10 cellular contexts compared by ENCODE assay signal in the genomic region with DNA sequence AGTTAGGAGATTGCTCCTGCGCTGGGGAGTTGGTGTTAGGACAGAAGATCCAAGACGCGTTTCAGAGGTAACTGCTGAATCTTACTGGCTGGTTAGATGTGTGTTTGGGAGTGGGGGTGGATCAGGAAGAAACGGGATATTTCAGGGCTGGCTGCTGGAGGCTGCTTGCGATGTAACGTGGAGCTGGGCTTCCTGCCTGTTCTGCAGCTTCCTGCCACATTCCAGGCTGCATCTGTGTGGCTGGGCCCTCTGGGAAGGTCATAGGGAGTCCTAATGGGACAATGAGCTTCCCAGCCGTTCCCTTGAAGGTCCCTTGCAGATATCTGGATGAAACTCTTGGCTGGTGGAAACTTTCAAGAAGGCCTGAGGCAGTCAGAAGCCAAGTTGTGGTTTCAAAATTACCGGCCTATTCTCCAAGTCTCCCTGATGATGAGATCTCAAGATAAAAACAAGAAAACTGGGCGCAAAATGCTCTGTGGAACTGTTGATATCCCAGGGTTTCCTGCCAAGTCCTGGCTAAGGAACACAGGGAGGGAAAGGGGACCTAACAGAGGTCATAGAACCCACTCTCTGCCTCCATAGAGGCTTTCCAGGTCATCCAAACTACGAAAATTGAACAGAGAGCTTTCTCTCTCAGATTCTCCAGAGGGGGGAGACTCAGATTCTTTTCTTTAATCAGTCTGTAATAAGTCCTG.
DNase-seq lines count a peak whose midpoint lies in the region; ATAC-seq, FAIRE-seq and TF ChIP-seq lines count a peak whose summit lies in the region.
"Had no signal": no experiment of that assay in that cellular context is flagged by ENCODE, and none has a peak within 500 bp of the region (broad histone marks: within the 10 kb centered on the region; RNA-seq: fewer than 3 reads in every experiment).

No MANE protein-coding gene starts in this region.

- H3K4me1 ChIP-seq in endothelial cell of umbilical vein (ENCODE audit: control insufficient read depth, extremely low read depth, insufficient read depth, low read length) (peaks cover 34% of the 10 kb centered on the region), lung (ENCODE audit: control insufficient read depth in 2 of 2, insufficient read depth in 2 of 2, low read length in 2 of 2) (peaks cover 0 to 17% of the 10 kb centered on the region in 2 donors), thymus (ENCODE audit: control insufficient read depth, insufficient read depth, low read length) (no peaks in the 10 kb centered on the region)

- no peaks in the 10 kb centered on the region for H3K9me3 ChIP-seq in endothelial cell of umbilical vein (replicated peaks; ENCODE audit: control insufficient read depth, insufficient read depth, low read length)
- peaks cover 0 to 1% of the 10 kb centered on the region in 2 donors for H3K9me3 ChIP-seq in lung (ENCODE audit: control insufficient read depth in 2 of 2, insufficient read depth in 1 of 2, low read length in 1 of 2)
- no peaks in the 10 kb centered on the region for H3K9me3 ChIP-seq in thymus (ENCODE audit: control insufficient read depth)

- H3K36me3 Mint-ChIP-seq in HFFc6 (ENCODE audit: low read depth), result no peaks in the 10 kb centered on the region

- DNase-seq in HFFc6, result peak; percentile 43
- DNase-seq in endothelial cell of umbilical vein (ENCODE audit: low read depth, low spot score), result peak; percentile 80
- no peak for DNase-seq in lung (ENCODE audit: low spot score)
- DNase-seq in SKM-1 (lab: John Stamatoyannopoulos, UW; ENCODE audit: unreplicated experiment), result no peak
- no peak for DNase-seq in T-helper 9 cell
- no peak for DNase-seq in NCI-H146 (lab: John Stamatoyannopoulos, UW)
- DNase-seq: stimulated activated CD4-positive, alpha-beta T cell treated with anti-CD3 and anti-CD28 coated beads, Interleukin-2, amount 100 ng/mL, for 48 hours had no signal

- no TSS peak for BruUV-seq in endothelial cell of umbilical vein (replicated peaks; lab: Mats Ljungman, UMichigan)

- FAIRE-seq in endothelial cell of umbilical vein (lab: Jason Lieb, UNC), result peak; percentile 83

- intact Hi-C loops in endothelial cell of umbilical vein (cut with micrococcal nuclease), result loop anchor here (1.0 to 5.0 kb wide), 4 partner anchors 11 to 319 kb away; a partner anchor contains a TSS

- ATAC-seq in lung (ENCODE audit: insufficient read depth, low FRiP score), result no peak
- no peak for ATAC-seq in HG03196 (IDR thresholded peaks at IDR 0.05; ENCODE audit: unreplicated experiment)

- CTCF ChIA-PET in endothelial cell of umbilical vein (lab: Charles Lee), result interaction anchor here (1.0 to 2.5 kb wide), 17 partner anchors 9 to 314 kb away, joined by 3 to 18 read pairs (median 4); a partner anchor contains a TSS

- H4K20me1 ChIP-seq in endothelial cell of umbilical vein (replicated peaks; ENCODE audit: control insufficient read depth, extremely low read depth, insufficient read depth, low read length), result no peaks in the 10 kb centered on the region

- H2AFZ ChIP-seq in endothelial cell of umbilical vein (ENCODE audit: low read depth, low read length), result peak overlapping the region; percentile 84

- WGBS in lung, 2 donors, result 52 to 76% methylated on average over 10 of the region's 10 CpGs
- WGBS in thymus, result 91% methylated on average over 10 of the region's 10 CpGs

- H3K4me1 Mint-ChIP-seq in HFFc6 (ENCODE audit: low read depth), result peaks cover 28% of the 10 kb centered on the region

- H3K27me3 ChIP-seq in endothelial cell of umbilical vein (ENCODE audit: control insufficient read depth in 2 of 2, insufficient read depth in 2 of 2, low read length in 2 of 2), result no peaks in the 10 kb centered on the region
- no peaks in the 10 kb centered on the region for H3K27me3 ChIP-seq in lung (ENCODE audit: control insufficient read depth, insufficient read depth)
- no peaks in the 10 kb centered on the region for H3K27me3 ChIP-seq in thymus (ENCODE audit: control insufficient read depth, insufficient read depth)

- H3K27ac Mint-ChIP-seq in HFFc6, result peak overlapping the region; percentile 46

- TF ChIP-seq POLR2A in endothelial cell of umbilical vein (IDR thresholded peaks at IDR 0.05; ENCODE audit: low read depth, low read length), result peak; percentile 37

- no peaks in the 10 kb centered on the region for H3K36me3 ChIP-seq in endothelial cell of umbilical vein (ENCODE audit: control insufficient read depth in 2 of 2, extremely low read depth in 1 of 2, insufficient read depth in 2 of 2, low read length in 2 of 2)
- no peaks in the 10 kb centered on the region for H3K36me3 ChIP-seq in lung (ENCODE audit: control insufficient read depth in 2 of 2, insufficient read depth in 2 of 2, low read length in 2 of 2)
- no peaks in the 10 kb centered on the region for H3K36me3 ChIP-seq in thymus (ENCODE audit: control insufficient read depth, insufficient read depth)

- no peak for TF ChIP-seq CTCF in HFFc6 (IDR thresholded peaks at IDR 0.05)
- TF ChIP-seq CTCF in endothelial cell of umbilical vein (IDR thresholded peaks at IDR 0.05; ENCODE audit: extremely low read depth in 1 of 2, insufficient read depth in 1 of 2, low read depth in 1 of 2, low read length in 2 of 2), result no peak
- TF ChIP-seq CTCF in lung (IDR thresholded peaks at IDR 0.05; ENCODE audit: control extremely low read depth, extremely low read depth), result no peak

- H3K4me2 ChIP-seq in endothelial cell of umbilical vein (ENCODE audit: insufficient read depth, low read length), result peak overlapping the region; percentile 68

- H3K4me3 Mint-ChIP-seq in HFFc6, result peak overlapping the region; percentile 7

- H3K79me2 ChIP-seq in endothelial cell of umbilical vein (ENCODE audit: control insufficient read depth, insufficient read depth, low read length), result no peaks in the 10 kb centered on the region

- H3K27me3 Mint-ChIP-seq in HFFc6 (ENCODE audit: insufficient read depth), result peaks cover 5% of the 10 kb centered on the region

- POLR2A ChIA-PET in endothelial cell of umbilical vein (lab: Charles Lee), result interaction anchor here (1.5 to 2.0 kb wide), 2 partner anchors 73 to 79 kb away, joined by 11 to 12 read pairs; a partner anchor contains a TSS

- H3K27ac ChIP-seq in endothelial cell of umbilical vein (ENCODE audit: insufficient read depth, low read depth, low read length) (peak overlapping the region; percentile 95), lung (ENCODE audit: low read depth in 1 of 2, low read length in 1 of 2) (peak overlapping the region; percentile 75 to 86), thymus (ENCODE audit: low read depth) (peak overlapping the region; percentile 46)
- H3K27ac ChIP-seq: VCaP had no signal

- H3K4me3 ChIP-seq in endothelial cell of umbilical vein (replicated peaks in 1 of 3; ENCODE audit: insufficient read depth in 1 of 3, low read depth in 1 of 3, low read length in 3 of 3), result peak overlapping the region in 1 of 3 experiments; percentile 14
- no peak overlapping the region for H3K4me3 ChIP-seq in lung
- H3K4me3 ChIP-seq in thymus (ENCODE audit: low read length), result no peak overlapping the region

- no peaks in the 10 kb centered on the region for H3K9me1 ChIP-seq in endothelial cell of umbilical vein (replicated peaks; ENCODE audit: control insufficient read depth, extremely low read depth, insufficient read depth, low read length)

- peak overlapping the region; percentile 79 for H3K9ac ChIP-seq in endothelial cell of umbilical vein (replicated peaks; ENCODE audit: extremely low read depth, insufficient read depth, low read length)

- dilution Hi-C loops in endothelial cell of umbilical vein (cut with MboI; ENCODE audit: extremely low pct_ligation_motif_present, low sequenced_read_pairs), result no loop called here

- H3K9me3 Mint-ChIP-seq in HFFc6, result no peaks in the 10 kb centered on the region

TF ChIP-seq in endothelial cell of umbilical vein, 7 proteins besides CTCF, POLR2A, EP300 and RAD21:
- TF ChIP-seq, protein P1, sequence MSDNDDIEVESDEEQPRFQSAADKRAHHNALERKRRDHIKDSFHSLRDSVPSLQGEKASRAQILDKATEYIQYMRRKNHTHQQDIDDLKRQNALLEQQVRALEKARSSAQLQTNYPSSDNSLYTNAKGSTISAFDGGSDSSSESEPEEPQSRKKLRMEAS (IDR thresholded peaks at IDR 0.05; ENCODE audit: insufficient read depth, insufficient read length), result no peak
- TF ChIP-seq POLR2AphosphoS5 (IDR thresholded peaks at IDR 0.05; ENCODE audit: insufficient read depth, low read depth, low read length), result peak; percentile 78
- no peak for TF ChIP-seq FOS (IDR thresholded peaks at IDR 0.05; ENCODE audit: borderline replicate concordance, insufficient read depth, low read length)
- TF ChIP-seq MYC (IDR thresholded peaks at IDR 0.05; ENCODE audit: low read depth, low read length), result peak; percentile 71
- TF ChIP-seq GATA2 (IDR thresholded peaks at IDR 0.05; ENCODE audit: insufficient read depth, insufficient read length, low read depth, low read length), result peak; percentile 65
- TF ChIP-seq EZH2 (IDR thresholded peaks at IDR 0.05; ENCODE audit: borderline replicate concordance, low read depth, low read length, severe bottlenecking), result no peak
- no peak for TF ChIP-seq JUN (IDR thresholded peaks at IDR 0.05; ENCODE audit: borderline replicate concordance, insufficient read depth, insufficient read length, low read depth)

Comparison
In these comparisons a context has a peak if more than half of its experiments do, and no peak if none do; other contexts are left out.
1. DNase-seq: peak in HFFc6 (single experiment) and endothelial cell of umbilical vein (single experiment); none in lung (single experiment), SKM-1 (single experiment), T-helper 9 cell (single experiment) and NCI-H146 (single experiment).
2. Peak in every context shown above with its lines, with median percentiles within 50 percentile points of each other: H3K27ac ChIP-seq.